Comparison of ENCODE assay signal across 1 cellular context in the genomic region with DNA sequence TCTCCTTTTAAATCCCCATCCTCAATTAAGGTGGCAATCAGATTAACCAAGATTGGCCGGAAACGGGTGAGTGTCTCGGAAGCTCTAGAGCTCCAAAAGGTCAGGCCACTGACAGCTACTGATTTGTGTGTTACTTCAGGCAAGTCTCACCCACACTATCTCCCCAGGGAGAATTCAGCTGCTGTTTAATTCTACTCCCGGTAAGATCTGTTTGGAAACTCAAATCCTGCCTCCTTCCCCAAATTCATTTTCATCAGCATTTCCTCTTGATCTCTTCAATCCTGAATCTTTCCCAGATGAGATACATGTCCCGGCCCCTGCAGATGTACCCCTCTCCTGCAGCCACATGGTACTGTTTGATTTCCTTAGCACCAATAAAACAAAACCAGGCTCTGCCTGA.
TF ChIP-seq lines count a peak whose summit lies in the region.

No MANE protein-coding gene starts in this region.

TF ChIP-seq in SK-N-SH, 30 proteins besides CTCF, POLR2A, EP300 and RAD21:
- TF ChIP-seq EZH2phosphoT487 (IDR thresholded peaks at IDR 0.05; ENCODE audit: borderline replicate concordance, low read depth), result no peak
- no peak for TF ChIP-seq SIN3A (IDR thresholded peaks at IDR 0.05; ENCODE audit: borderline replicate concordance, low read depth, low read length)
- TF ChIP-seq MXI1 (IDR thresholded peaks at IDR 0.05; ENCODE audit: low read depth, low read length), result peak; percentile 67; the same call in 1 of the 2 replicates
- no peak for TF ChIP-seq TEAD4 (IDR thresholded peaks at IDR 0.05; ENCODE audit: borderline replicate concordance, insufficient read depth)
- TF ChIP-seq NRF1 (IDR thresholded peaks at IDR 0.05; ENCODE audit: low read depth, low read length), result no peak
- no peak for TF ChIP-seq GABPA (IDR thresholded peaks at IDR 0.05; ENCODE audit: low read depth)
- no peak for TF ChIP-seq MAX (IDR thresholded peaks at IDR 0.05; ENCODE audit: low read depth)
- TF ChIP-seq USF1 (IDR thresholded peaks at IDR 0.05; ENCODE audit: borderline replicate concordance, low read depth), result no peak
- TF ChIP-seq TCF12 (IDR thresholded peaks at IDR 0.05), result no peak
- no peak for TF ChIP-seq FOXM1 (IDR thresholded peaks at IDR 0.05; ENCODE audit: low read depth)
- peak; percentile 46; the same call in 1 of the 2 replicates for TF ChIP-seq GATA2 (CRISPR knock-in tag; IDR thresholded peaks at IDR 0.05)
- TF ChIP-seq RCOR1 (IDR thresholded peaks at IDR 0.05; ENCODE audit: low read length), result peak; percentile 69
